ENCODE assay signal across 9 cellular contexts in the genomic region with DNA sequence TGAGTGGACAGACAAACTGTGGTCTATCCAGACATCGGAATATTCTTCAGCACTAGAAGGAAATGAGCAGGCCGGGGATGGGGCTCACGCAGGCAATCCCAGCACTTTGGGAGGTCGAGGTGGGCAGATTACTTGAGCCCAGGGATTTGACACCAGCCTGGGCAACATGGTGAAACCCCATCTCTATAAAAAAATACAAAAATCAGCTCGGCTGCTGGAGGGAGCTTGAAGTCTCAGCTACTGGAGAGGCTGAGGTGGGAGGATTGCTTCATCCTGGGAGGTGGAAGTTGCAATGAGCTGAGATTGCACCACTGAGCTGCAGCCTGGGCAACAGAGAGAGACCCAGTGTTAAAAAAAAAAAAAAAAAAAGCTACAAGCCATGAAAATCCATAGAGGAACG. TPM values are rescaled to one million over a fixed set of nuclear protein-coding genes. Genes with fewer than 3 reads are reported as not detected.
A peak's percentile ranks its signal among the peaks of the same experiment; 100 is the strongest.
DNase-seq lines count a peak whose midpoint lies in the region; TF ChIP-seq lines count a peak whose summit lies in the region.
"Had no signal": no experiment of that assay in that cellular context is flagged by ENCODE, and none has a peak within 500 bp of the region (broad histone marks: within the 10 kb centered on the region; RNA-seq: fewer than 3 reads in every experiment).

No MANE protein-coding gene starts in this region.

- H3K36me3 Mint-ChIP-seq in endodermal cell (ENCODE audit: low read depth): no peaks in the 10 kb centered on the region
- peaks cover 4% of the 10 kb centered on the region for H3K36me3 Mint-ChIP-seq in neural progenitor cell
- no peaks in the 10 kb centered on the region for H3K36me3 Mint-ChIP-seq in mesothelial cell of epicardium

- H3K27me3 ChIP-seq in endodermal cell (ENCODE audit: control insufficient read depth, insufficient read depth, low read length, poor library complexity, severe bottlenecking) (no peaks in the 10 kb centered on the region), neural progenitor cell (no peaks in the 10 kb centered on the region), tibial nerve (no peaks in the 10 kb centered on the region), hepatocyte (no peaks in the 10 kb centered on the region)

- H3K9me3 Mint-ChIP-seq in endodermal cell (peaks cover 2% of the 10 kb centered on the region), neural progenitor cell (peaks cover 11% of the 10 kb centered on the region), mesothelial cell of epicardium (no peaks in the 10 kb centered on the region)

- H3K4me1 Mint-ChIP-seq in endodermal cell (peaks cover 3% of the 10 kb centered on the region), neural progenitor cell (peaks cover 29% of the 10 kb centered on the region), mesothelial cell of epicardium (peaks cover 13% of the 10 kb centered on the region)

- H3K4me3 ChIP-seq in endodermal cell (ENCODE audit: low read length) (no peak overlapping the region), neural progenitor cell (no peak overlapping the region), tibial nerve (no peak overlapping the region), hepatocyte (no peak overlapping the region)

- H3K27ac ChIP-seq in endodermal cell (ENCODE audit: low read depth, low read length) (no peak overlapping the region), neural progenitor cell (no peak overlapping the region), tibial nerve (peak overlapping the region in 1 of 4 donors; percentile 72), hepatocyte (no peak overlapping the region)

- no peaks in the 10 kb centered on the region for H3K9me2 ChIP-seq in hepatocyte (replicated peaks; ENCODE audit: insufficient read depth)

- TF ChIP-seq POLR2A in tibial nerve (IDR thresholded peaks at IDR 0.05): no peak

- TF ChIP-seq CTCF in endodermal cell (conservative IDR thresholded peaks at IDR 0.05) (no peak), neural progenitor cell (IDR thresholded peaks at IDR 0.05) (no peak), tibial nerve (IDR thresholded peaks at IDR 0.05) (no peak), hepatocyte (IDR thresholded peaks at IDR 0.05; ENCODE audit: poor library complexity) (no peak), mesothelial cell of epicardium (IDR thresholded peaks at IDR 0.05; ENCODE audit: unreplicated experiment) (no peak)

- DNase-seq in EL (peak; percentile 31), OCI-M1 (lab: John Stamatoyannopoulos, UW) (peak; percentile 28), endodermal cell (peak; percentile 38), neural progenitor cell (ENCODE audit: low spot score) (no peak), tibial nerve (ENCODE audit: low spot score in 2 of 2) (no peak), hepatocyte (ENCODE audit: low spot score) (no peak), T-helper 9 cell (no peak), mesothelial cell of epicardium (ENCODE audit: low spot score in 2 of 2, unreplicated experiment in 2 of 2) (no peak)
- DNase-seq: small intestine had no signal

- WGBS in endodermal cell (ENCODE audit: insufficient coverage in 1 of 2, insufficient read length in 1 of 2), 2 experiments: 86 to 100% methylated on average over 1 to 6 of the region's 6 CpGs
- WGBS in tibial nerve, 2 donors: 71 to 73% methylated on average over 6 of the region's 6 CpGs
- WGBS in hepatocyte (ENCODE audit: low lambda C conversion rate, missing lambda C conversion rate): 77% methylated on average over 6 of the region's 6 CpGs

- H3K79me2 ChIP-seq in neural progenitor cell (ENCODE audit: low read depth): no peaks in the 10 kb centered on the region
- no peaks in the 10 kb centered on the region for H3K79me2 ChIP-seq in hepatocyte

- H3K9me3 ChIP-seq in endodermal cell (ENCODE audit: control insufficient read depth, low read length) (no peaks in the 10 kb centered on the region), neural progenitor cell (ENCODE audit: low read depth) (no peaks in the 10 kb centered on the region), tibial nerve (peaks cover 0 to 11% (median 0%) of the 10 kb centered on the region in 4 donors), hepatocyte (ENCODE audit: low read depth) (no peaks in the 10 kb centered on the region)

- H3F3A ChIP-seq in neural progenitor cell (ENCODE audit: low read depth): peaks cover 5% of the 10 kb centered on the region

- peaks cover 28% of the 10 kb centered on the region for H3K27me3 Mint-ChIP-seq in endodermal cell (ENCODE audit: insufficient read depth)
- H3K27me3 Mint-ChIP-seq in neural progenitor cell (ENCODE audit: insufficient read depth, low read depth): peaks cover 7% of the 10 kb centered on the region
- peaks cover 7% of the 10 kb centered on the region for H3K27me3 Mint-ChIP-seq in mesothelial cell of epicardium (ENCODE audit: low read depth)

- no peaks in the 10 kb centered on the region for H3K36me3 ChIP-seq in endodermal cell (ENCODE audit: control insufficient read depth, insufficient read depth, low read length)
- H3K36me3 ChIP-seq in neural progenitor cell: no peaks in the 10 kb centered on the region
- no peaks in the 10 kb centered on the region for H3K36me3 ChIP-seq in tibial nerve
- H3K36me3 ChIP-seq in hepatocyte (replicated peaks; ENCODE audit: insufficient read depth, low read depth): no peaks in the 10 kb centered on the region

- no peak overlapping the region for H3K9ac ChIP-seq in endodermal cell (ENCODE audit: extremely low read depth, low read length, poor library complexity, severe bottlenecking)
- H3K9ac ChIP-seq in neural progenitor cell: no peak overlapping the region

- H3K4me3 Mint-ChIP-seq in endodermal cell (no peak overlapping the region), neural progenitor cell (peak overlapping the region; percentile 74), mesothelial cell of epicardium (no peak overlapping the region)

- no peaks in the 10 kb centered on the region for H4K20me1 ChIP-seq in neural progenitor cell (ENCODE audit: low read depth)
- no peaks in the 10 kb centered on the region for H4K20me1 ChIP-seq in hepatocyte (ENCODE audit: insufficient read depth, poor library complexity, severe bottlenecking)

- no peaks in the 10 kb centered on the region for H3K4me1 ChIP-seq in endodermal cell (ENCODE audit: control insufficient read depth, insufficient read depth, low read length)
- H3K4me1 ChIP-seq in neural progenitor cell: no peaks in the 10 kb centered on the region
- peaks cover 0 to 21% (median 8%) of the 10 kb centered on the region in 4 donors for H3K4me1 ChIP-seq in tibial nerve
- H3K4me1 ChIP-seq in hepatocyte (ENCODE audit: insufficient read depth): peaks cover 5% of the 10 kb centered on the region

- H3K4me2 ChIP-seq in neural progenitor cell (no peak overlapping the region), hepatocyte (no peak overlapping the region)

- no peak for TF ChIP-seq EP300 in tibial nerve (IDR thresholded peaks at IDR 0.05)

- no peak overlapping the region for H2AFZ ChIP-seq in neural progenitor cell (replicated peaks)
- H2AFZ ChIP-seq in hepatocyte: no peak overlapping the region

- H3K27ac Mint-ChIP-seq in endodermal cell: no peak overlapping the region
- peak overlapping the region; percentile 61 for H3K27ac Mint-ChIP-seq in neural progenitor cell
- H3K27ac Mint-ChIP-seq in mesothelial cell of epicardium: no peak overlapping the region

RNA-seq across cellular contexts. Expression of a gene that starts 8.0 kb away (rescaled TPM):
- total RNA-seq in endodermal cell (100 to 1,000 TPM; 185 to 208 TPM), neural progenitor cell (ENCODE audit: low replicate concordance) (38.2 and 94.6 TPM in 2 replicates), tibial nerve (100 to 1,000 TPM; 385 to 583 (median 429) TPM), hepatocyte (507 and 562 TPM in 2 replicates), mesothelial cell of epicardium (139 to 142 TPM (median 140 TPM) in 3 replicates)
- 92.6 TPM for polyA plus RNA-seq in endodermal cell (2013, experiment 1 of 2)
- polyA plus RNA-seq in endodermal cell (2013, experiment 2 of 2): 86.0 TPM
- polyA plus RNA-seq in hepatocyte: 1,181 and 1,283 TPM in 2 replicates

RNA-seq across cellular contexts. Expression of a gene that starts 21.3 kb away (rescaled TPM):
- total RNA-seq in endodermal cell (1 to 10 TPM in 1 of 2 donors, under 1 TPM in 1; 0.75 to 1.0 TPM), neural progenitor cell (ENCODE audit: low replicate concordance) (0.34 TPM in 1 of 2 replicates, not detected in the other), tibial nerve (10 to 100 TPM in 2 of 4 donors, 1 to 10 TPM in 2; 5.9 to 54.9 (median 13.8) TPM), hepatocyte (1.1 and 1.4 TPM in 2 replicates), mesothelial cell of epicardium (2.2 to 2.8 TPM (median 2.7 TPM) in 3 replicates)
- polyA plus RNA-seq in endodermal cell (2013, experiment 1 of 2): 0.39 TPM
- polyA plus RNA-seq in endodermal cell (2013, experiment 2 of 2): 0.29 TPM
- 0.89 and 1.9 TPM in 2 replicates for polyA plus RNA-seq in hepatocyte

Comparison
In these comparisons a context has a peak if more than half of its experiments do, and no peak if none do; other contexts are left out.
1. DNase-seq: peak in EL (single experiment), OCI-M1 (single experiment) and endodermal cell (single experiment); none in neural progenitor cell (single experiment), tibial nerve (0 of 2), hepatocyte (single experiment), T-helper 9 cell (single experiment) and mesothelial cell of epicardium (0 of 2).